28 cellular contexts compared by ENCODE assay signal in genomic region chr17:39555368-39555767, GRCh38. TPM values are rescaled to one million over a fixed set of nuclear protein-coding genes. Genes with fewer than 3 reads are reported as not detected.
"Had no signal": no experiment of that assay in that cellular context is flagged by ENCODE, and none has a peak within 500 bp of the region (broad histone marks: within the 10 kb centered on the region; RNA-seq: fewer than 3 reads in every experiment).

No MANE protein-coding gene starts in this region.

- H3K9me3 ChIP-seq: heart left ventricle, left ventricle myocardium inferior, lower lobe of right lung, ovary, right atrium auricular region, sigmoid colon, thoracic aorta, transverse colon had no signal

- H3K4me3 ChIP-seq: dorsolateral prefrontal cortex, heart left ventricle, left ventricle myocardium inferior, lower lobe of right lung, ovary, right atrium auricular region, sigmoid colon, skin epidermis, thoracic aorta, transverse colon had no signal

- H3K27me3 ChIP-seq: dorsolateral prefrontal cortex, heart left ventricle, ovary, right atrium auricular region, sigmoid colon, transverse colon had no signal

- H3K36me3 ChIP-seq: ovary had no signal

- DNase-seq: cortex of kidney; dorsolateral prefrontal cortex; effector CD8-positive, alpha-beta T cell; foreskin melanocyte; heart left ventricle; hippocampal formation; left ventricle myocardium inferior; lower lobe of right lung; natural killer cell; nucleus accumbens; ovary; sigmoid colon; stimulated activated CD4-positive, alpha-beta T cell treated with anti-CD3 and anti-CD28 coated beads, Interleukin-2, amount 100 ng/mL, for 24 hours; stimulated activated CD4-positive, alpha-beta T cell treated with anti-CD3 and anti-CD28 coated beads, Interleukin-4, amount 100 ng/mL, for 4 hours; stimulated activated naive B cell treated with anti-CD40 and anti-IgM and Interleukin-4, amounts not matched to agents 10 μg/mL and 1 μg/mL and 100 μg/mL, for 72 hours; stimulated activated naive CD8-positive, alpha-beta T cell treated with anti-CD3 and anti-CD28 coated beads, Interleukin-15, amount 100 ng/mL, for 72 hours; substantia nigra; transverse colon had no signal

- H3K4me1 ChIP-seq: heart left ventricle, left ventricle myocardium inferior, lower lobe of right lung, right atrium auricular region, sigmoid colon, transverse colon had no signal

- H3K27ac Mint-ChIP-seq: memory B cell; mesothelial cell of epicardium; natural killer cell; stimulated activated naive B cell treated with anti-CD40 and anti-IgM and Interleukin-4, amounts not matched to agents 10 μg/mL and 1 μg/mL and 100 μg/mL, for 72 hours; stimulated activated naive CD8-positive, alpha-beta T cell treated with anti-CD3 and anti-CD28 coated beads, Interleukin-15, amount 100 ng/mL, for 72 hours had no signal

- H3K27me3 Mint-ChIP-seq: memory B cell; stimulated activated naive B cell treated with anti-CD40 and anti-IgM and Interleukin-4, amounts not matched to agents 10 μg/mL and 1 μg/mL and 100 μg/mL, for 72 hours; stimulated activated naive CD8-positive, alpha-beta T cell treated with anti-CD3 and anti-CD28 coated beads, Interleukin-15, amount 100 ng/mL, for 72 hours had no signal

- H3K27ac ChIP-seq: dorsolateral prefrontal cortex, heart left ventricle, left ventricle myocardium inferior, lower lobe of right lung, ovary, right atrium auricular region, sigmoid colon, skin epidermis, thoracic aorta, transverse colon had no signal

- H3K4me3 Mint-ChIP-seq: memory B cell; mesothelial cell of epicardium; natural killer cell; neural crest cell; stimulated activated naive B cell treated with anti-CD40 and anti-IgM and Interleukin-4, amounts not matched to agents 10 μg/mL and 1 μg/mL and 100 μg/mL, for 72 hours; stimulated activated naive CD8-positive, alpha-beta T cell treated with anti-CD3 and anti-CD28 coated beads, Interleukin-15, amount 100 ng/mL, for 72 hours had no signal

- H3K9me3 Mint-ChIP-seq: memory B cell; mesothelial cell of epicardium; natural killer cell; neural crest cell; stimulated activated naive B cell treated with anti-CD40 and anti-IgM and Interleukin-4, amounts not matched to agents 10 μg/mL and 1 μg/mL and 100 μg/mL, for 72 hours; stimulated activated naive CD8-positive, alpha-beta T cell treated with anti-CD3 and anti-CD28 coated beads, Interleukin-15, amount 100 ng/mL, for 72 hours had no signal

- ATAC-seq: heart left ventricle; lower lobe of right lung; natural killer cell; stimulated activated naive B cell treated with anti-CD40 and anti-IgM and Interleukin-4, amounts not matched to agents 10 μg/mL and 1 μg/mL and 100 μg/mL, for 72 hours; stimulated activated naive CD8-positive, alpha-beta T cell treated with anti-CD3 and anti-CD28 coated beads, Interleukin-15, amount 100 ng/mL, for 72 hours had no signal

- H3K4me1 Mint-ChIP-seq: mesothelial cell of epicardium; natural killer cell; neural crest cell; stimulated activated naive CD8-positive, alpha-beta T cell treated with anti-CD3 and anti-CD28 coated beads, Interleukin-15, amount 100 ng/mL, for 72 hours had no signal

RNA-seq across cellular contexts. Expression of gene NEUROD2, which starts 52.4 kb away (rescaled TPM):
- total RNA-seq: heart left ventricle, left ventricle myocardium inferior, lower lobe of right lung, mesothelial cell of epicardium, mucosa of gallbladder, natural killer cell, neural crest cell, ovary, posterior vena cava, right atrium auricular region, thoracic aorta, transverse colon, ureter had no signal
- polyA plus RNA-seq: heart left ventricle, keratinocyte, ovary had no signal
